ENCODE assay signal across 36 cellular contexts in genomic region chr15:75002398-75002797, GRCh38.
"Had no signal": no experiment of that assay in that cellular context is flagged by ENCODE, and none has a peak within 500 bp of the region (broad histone marks: within the 10 kb centered on the region; RNA-seq: fewer than 3 reads in every experiment).

No MANE protein-coding gene starts in this region.

- H3K27ac Mint-ChIP-seq: activated CD4-positive, alpha-beta memory T cell treated with anti-CD3 and anti-CD28 coated beads for 36 hours; activated CD4-positive, alpha-beta T cell treated with anti-CD3 and anti-CD28 coated beads for 36 hours; activated CD4-positive, alpha-beta T cell treated with anti-CD3 and anti-CD28 coated beads, Interleukin-2, amount 10 ng/mL, durations not matched to agents 24 days and 14 days; activated CD8-positive, alpha-beta T cell treated with anti-CD3 and anti-CD28 coated beads for 36 hours; activated naive CD4-positive, alpha-beta T cell treated with anti-CD3 and anti-CD28 coated beads for 36 hours; activated naive CD8-positive, alpha-beta T cell treated with anti-CD3 and anti-CD28 coated beads for 36 hours; activated T-cell treated with anti-CD3 and anti-CD28 coated beads, Interleukin-2, amount 50 U/mL, for 72 hours; activated T-helper 1 cell treated with anti-CD3 and anti-CD28 coated beads, Interleukin-12 subunit alpha, Interleukin-12 subunit beta, Interleukin-2, Interleukin-4 antibody, amounts not matched to agents 30 ng/mL and 10 ng/mL and 1 ng/mL, durations not matched to agents 14 hours and 24 hours and 36 hours; activated T-helper 17 cell treated with anti-CD3 and anti-CD28 coated beads, Interleukin-2, amount 50 U/mL, for 72 hours; T-helper 1 cell treated with Interleukin-12 subunit alpha and Interleukin-12 subunit beta and Interleukin-4 antibody, amounts not matched to agents 30 μg/mL and 1 μg/mL, for 36 hours; T-helper 2 cell treated with Interferon-gamma antibody and Interleukin-4, amounts not matched to agents 5 μg/mL and 100 μg/mL, for 36 hours; WTC11 had no signal

- H3K4me1 ChIP-seq: adrenal gland had no signal

- H3K4me1 Mint-ChIP-seq: activated CD4-positive, alpha-beta T cell treated with anti-CD3 and anti-CD28 coated beads for 36 hours; activated naive CD8-positive, alpha-beta T cell treated with anti-CD3 and anti-CD28 coated beads for 36 hours; central memory CD8-positive, alpha-beta T cell had no signal

- H3K4me3 Mint-ChIP-seq: activated CD4-positive, alpha-beta memory T cell treated with anti-CD3 and anti-CD28 coated beads for 36 hours; activated CD4-positive, alpha-beta T cell treated with anti-CD3 and anti-CD28 coated beads for 36 hours; activated CD4-positive, alpha-beta T cell treated with anti-CD3 and anti-CD28 coated beads, Interleukin-2, amount 10 ng/mL, durations not matched to agents 24 days and 14 days; activated CD8-positive, alpha-beta T cell treated with anti-CD3 and anti-CD28 coated beads for 36 hours; activated naive CD4-positive, alpha-beta T cell treated with anti-CD3 and anti-CD28 coated beads for 36 hours; activated naive CD8-positive, alpha-beta T cell treated with anti-CD3 and anti-CD28 coated beads for 36 hours; activated T-cell treated with anti-CD3 and anti-CD28 coated beads, Interleukin-2, amount 50 U/mL, for 4 hours; activated T-cell treated with anti-CD3 and anti-CD28 coated beads, Interleukin-2, amount 50 U/mL, for 72 hours; activated T-helper 1 cell treated with anti-CD3 and anti-CD28 coated beads, Interleukin-12 subunit alpha, Interleukin-12 subunit beta, Interleukin-2, Interleukin-4 antibody, amounts not matched to agents 30 ng/mL and 10 ng/mL and 1 ng/mL, durations not matched to agents 14 hours and 24 hours and 36 hours; activated T-helper 17 cell treated with anti-CD3 and anti-CD28 coated beads, Interleukin-2, amount 50 U/mL, for 72 hours; central memory CD8-positive, alpha-beta T cell; T-helper 1 cell treated with Interleukin-12 subunit alpha and Interleukin-12 subunit beta and Interleukin-4 antibody, amounts not matched to agents 30 μg/mL and 1 μg/mL, for 36 hours; T-helper 2 cell treated with Interferon-gamma antibody and Interleukin-4, amounts not matched to agents 5 μg/mL and 100 μg/mL, for 36 hours; WTC11 had no signal

- H3K36me3 Mint-ChIP-seq: activated CD4-positive, alpha-beta memory T cell treated with anti-CD3 and anti-CD28 coated beads for 36 hours; activated naive CD8-positive, alpha-beta T cell treated with anti-CD3 and anti-CD28 coated beads for 36 hours had no signal

- H3K9me3 Mint-ChIP-seq: activated CD4-positive, alpha-beta memory T cell treated with anti-CD3 and anti-CD28 coated beads for 36 hours; activated CD4-positive, alpha-beta T cell treated with anti-CD3 and anti-CD28 coated beads, Interleukin-2, amount 10 ng/mL, durations not matched to agents 24 days and 14 days; activated CD8-positive, alpha-beta T cell treated with anti-CD3 and anti-CD28 coated beads for 36 hours; activated naive CD4-positive, alpha-beta T cell treated with anti-CD3 and anti-CD28 coated beads for 36 hours; activated naive CD8-positive, alpha-beta T cell treated with anti-CD3 and anti-CD28 coated beads for 36 hours; activated T-cell treated with anti-CD3 and anti-CD28 coated beads, Interleukin-2, amount 50 U/mL, for 4 hours; activated T-cell treated with anti-CD3 and anti-CD28 coated beads, Interleukin-2, amount 50 U/mL, for 72 hours; activated T-helper 1 cell treated with anti-CD3 and anti-CD28 coated beads, Interleukin-12 subunit alpha, Interleukin-12 subunit beta, Interleukin-2, Interleukin-4 antibody, amounts not matched to agents 30 ng/mL and 10 ng/mL and 1 ng/mL, durations not matched to agents 14 hours and 24 hours and 36 hours; activated T-helper 17 cell treated with anti-CD3 and anti-CD28 coated beads, Interleukin-2, amount 50 U/mL, for 72 hours; central memory CD8-positive, alpha-beta T cell; T-helper 1 cell treated with Interleukin-12 subunit alpha and Interleukin-12 subunit beta and Interleukin-4 antibody, amounts not matched to agents 30 μg/mL and 1 μg/mL, for 36 hours; T-helper 2 cell treated with Interferon-gamma antibody and Interleukin-4, amounts not matched to agents 5 μg/mL and 100 μg/mL, for 36 hours; WTC11 had no signal

- H3K27me3 Mint-ChIP-seq: activated CD4-positive, alpha-beta T cell treated with anti-CD3 and anti-CD28 coated beads for 36 hours had no signal

- H3K27me3 ChIP-seq: adrenal gland, body of pancreas had no signal

- DNase-seq: activated CD4-positive, alpha-beta memory T cell treated with anti-CD3 and anti-CD28 coated beads for 36 hours; activated CD4-positive, alpha-beta T cell treated with anti-CD3 and anti-CD28 coated beads for 1 hour; activated CD4-positive, alpha-beta T cell treated with anti-CD3 and anti-CD28 coated beads for 36 hours; activated CD4-positive, alpha-beta T cell treated with anti-CD3 and anti-CD28 coated beads, Interleukin-2, amount 10 ng/mL, durations not matched to agents 24 days and 14 days; activated CD4-positive, alpha-beta T cell treated with anti-CD3 and anti-CD28 coated beads, Interleukin-2, amount 50 U/mL, for 1 hour; activated CD4-positive, alpha-beta T cell treated with anti-CD3 and anti-CD28 coated beads, Interleukin-2, amount 50 U/mL, for 4 hours; activated CD4-positive, CD25-positive, alpha-beta regulatory T cell; activated CD8-positive, alpha-beta memory T cell treated with anti-CD3 and anti-CD28 coated beads, Interleukin-2, amount 50 U/mL, for 4 hours; activated CD8-positive, alpha-beta T cell treated with anti-CD3 and anti-CD28 coated beads for 36 hours; activated effector memory CD4-positive, alpha-beta T cell treated with anti-CD3 and anti-CD28 coated beads, Interleukin-2, amount 50 U/mL, for 16 hours; activated gamma-delta T cell treated with Interleukin-2 at 50 U/mL for 16 hours; activated naive CD4-positive, alpha-beta T cell; activated naive CD4-positive, alpha-beta T cell treated with anti-CD3 and anti-CD28 coated beads for 36 hours; activated naive CD4-positive, alpha-beta T cell treated with anti-CD3 and anti-CD28 coated beads, Interleukin-2, amount 50 U/mL, for 16 hours; activated naive CD8-positive, alpha-beta T cell treated with anti-CD3 and anti-CD28 coated beads for 36 hours; activated T-cell treated with anti-CD3 and anti-CD28 coated beads for 4 hours; activated T-cell treated with anti-CD3 and anti-CD28 coated beads, Interleukin-2, amount 50 U/mL, for 1 hour; activated T-cell treated with anti-CD3 and anti-CD28 coated beads, Interleukin-2, amount 50 U/mL, for 4 hours; activated T-cell treated with anti-CD3 and anti-CD28 coated beads, Interleukin-2, amount 50 U/mL, for 72 hours; adrenal gland; amniotic stem cell; body of pancreas; caudate nucleus; cerebellar nuclear complex; T-helper 1 cell; T-helper 2 cell; T-helper 9 cell; WERI-Rb-1 had no signal

- H3K27ac ChIP-seq: adrenal gland, body of pancreas, cardiac muscle cell, WERI-Rb-1 had no signal

- ATAC-seq: activated CD4-positive, alpha-beta T cell treated with anti-CD3 and anti-CD28 coated beads for 36 hours; activated CD4-positive, CD25-positive, alpha-beta regulatory T cell treated with anti-CD3 and anti-CD28 coated beads, Interleukin-2, amount 50 U/mL, for 24 hours; activated CD8-positive, alpha-beta T cell treated with anti-CD3 and anti-CD28 coated beads for 36 hours; activated T-cell treated with anti-CD3 and anti-CD28 coated beads, Interleukin-2, amount 50 U/mL, for 4 hours; activated T-cell treated with anti-CD3 and anti-CD28 coated beads, Interleukin-2, amount 50 U/mL, for 72 hours; activated T-helper 17 cell treated with anti-CD3 and anti-CD28 coated beads, Interleukin-2, amount 50 U/mL, for 72 hours; body of pancreas; WTC11 had no signal

- H3K4me3 ChIP-seq: adrenal gland, body of pancreas, cardiac muscle cell had no signal

- H3K36me3 ChIP-seq: adrenal gland, cardiac muscle cell had no signal

- H3K9me3 ChIP-seq: adrenal gland, body of pancreas had no signal
